Comparison of ENCODE assay signal across 1 cellular context in the genomic region with DNA sequence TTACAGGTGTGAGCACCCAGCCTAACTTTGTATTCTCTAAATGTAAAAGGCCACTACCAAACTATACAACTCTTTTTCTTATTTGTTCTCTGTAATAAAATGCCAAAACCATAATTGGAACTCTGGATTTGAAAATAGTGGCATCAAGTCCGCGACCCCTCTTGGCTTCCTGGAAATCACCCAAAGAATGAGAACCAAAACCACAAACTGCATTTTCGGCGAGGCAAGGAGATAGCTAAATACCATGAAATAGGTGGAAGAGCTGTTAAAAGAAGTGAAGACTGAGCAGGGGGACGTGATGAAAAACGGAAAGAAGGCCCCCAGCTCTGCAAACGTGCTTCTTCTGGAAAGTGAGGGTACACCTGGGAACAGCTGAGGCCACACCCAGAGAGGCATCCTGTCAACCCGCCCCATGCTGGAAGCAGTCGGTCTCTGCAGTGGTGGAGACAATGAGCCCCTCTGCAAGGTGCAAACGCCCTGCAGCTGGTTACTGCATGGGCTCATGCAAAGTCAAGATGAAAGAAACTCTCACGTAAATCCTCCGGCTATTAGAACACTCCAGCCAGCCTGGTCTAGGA.
TF ChIP-seq lines count a peak whose summit lies in the region.

No MANE protein-coding gene starts in this region.

TF ChIP-seq in H1, 55 proteins besides CTCF, POLR2A, EP300 and RAD21:
- TF ChIP-seq SRF (IDR thresholded peaks at IDR 0.05; ENCODE audit: low read depth, low read length) (peak; percentile 29; the same call in 1 of the 2 replicates), SUZ12 (IDR thresholded peaks at IDR 0.05; ENCODE audit: low read length) (no peak)
